26 cellular contexts compared by ENCODE assay signal in the genomic region with DNA sequence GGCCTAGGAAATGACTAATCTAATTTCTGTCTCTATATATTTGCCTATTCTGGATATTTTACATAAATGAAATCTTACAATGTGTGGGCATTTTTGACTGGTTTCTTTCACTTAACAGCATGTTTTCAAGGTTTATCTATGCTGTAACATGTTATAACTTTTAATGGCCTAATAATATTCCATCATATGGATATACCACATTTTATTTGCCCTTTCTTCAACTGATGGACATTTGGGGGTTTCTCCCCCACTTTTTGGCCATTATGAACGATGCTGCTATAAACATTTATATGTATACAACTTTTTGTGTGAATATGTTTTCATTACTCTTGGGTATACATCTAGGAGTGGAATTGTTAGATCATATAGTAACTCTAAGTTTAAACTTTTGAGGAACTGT.
"Had no signal": no experiment of that assay in that cellular context is flagged by ENCODE, and none has a peak within 500 bp of the region (broad histone marks: within the 10 kb centered on the region; RNA-seq: fewer than 3 reads in every experiment).

No MANE protein-coding gene starts in this region.

- H3K4me1 ChIP-seq: testis, thyroid gland, tibial artery, tibial nerve, transverse colon, upper lobe of left lung, upper lobe of right lung, uterus, vagina had no signal

- H3K9me3 ChIP-seq: suprapubic skin, testis, thoracic aorta, thyroid gland, transverse colon, upper lobe of right lung, uterus, vagina had no signal

- DNase-seq: stimulated activated CD4-positive, alpha-beta T cell treated with anti-CD3 and anti-CD28 coated beads, Interleukin-2, amount 100 ng/mL, for 48 hours; stimulated activated CD4-positive, alpha-beta T cell treated with anti-CD3 and anti-CD28 coated beads, Interleukin-4, amount 100 ng/mL, for 1 hour; stimulated activated CD4-positive, alpha-beta T cell treated with anti-CD3 and anti-CD28 coated beads, Interleukin-4, amount 100 ng/mL, for 24 hours; stimulated activated CD4-positive, alpha-beta T cell treated with anti-CD3 and anti-CD28 coated beads, Interleukin-4, amount 100 ng/mL, for 4 hours; stimulated activated CD8-positive, alpha-beta memory T cell treated with anti-CD3 and anti-CD28 coated beads, Interleukin-4, amount 100 ng/mL, for 48 hours; stimulated activated naive B cell treated with anti-CD40 and anti-IgM and Interleukin-4, amounts not matched to agents 10 μg/mL and 1 μg/mL and 100 μg/mL, for 72 hours; stimulated activated naive CD4-positive, alpha-beta T cell; stimulated activated naive CD4-positive, alpha-beta T cell treated with Interleukin-2 at 50 U/mL for 16 hours; stimulated activated naive CD8-positive, alpha-beta T cell treated with anti-CD3 and anti-CD28 coated beads, Interleukin-15, amount 100 ng/mL, for 72 hours; stimulated activated naive CD8-positive, alpha-beta T cell treated with anti-CD3 and anti-CD28 coated beads, Interleukin-15, Interleukin-2, amounts not matched to agents 100 U/mL and 50 U/mL, for 24 hours; stomach; substantia nigra; testis; thyroid gland; tibial artery; transverse colon; trophoblast cell; upper lobe of left lung; upper lobe of right lung; uterus had no signal

- H3K4me3 ChIP-seq: stomach, suprapubic skin, testis, thoracic aorta, thyroid gland, tibial artery, tibial nerve, transverse colon, upper lobe of left lung, upper lobe of right lung, uterus, vagina had no signal

- H3K27ac ChIP-seq: stomach, suprapubic skin, testis, thoracic aorta, thyroid gland, tibial artery, tibial nerve, transverse colon, upper lobe of left lung, upper lobe of right lung, uterus, vagina had no signal

- H3K36me3 ChIP-seq: stomach, suprapubic skin, thoracic aorta, thyroid gland, transverse colon, upper lobe of left lung, upper lobe of right lung, uterus, vagina had no signal

- H3K27me3 ChIP-seq: stomach, suprapubic skin, testis, thyroid gland, tibial artery, tibial nerve, transverse colon, upper lobe of left lung, upper lobe of right lung, uterus, vagina had no signal

- ATAC-seq: stimulated activated effector memory CD8-positive, alpha-beta T cell treated with anti-CD3 and anti-CD28 coated beads, Interleukin-12 subunit alpha, Interleukin-12 subunit beta, amount 100 ng/mL, for 72 hours; stimulated activated memory B cell treated with anti-CD40 and anti-IgM and Interleukin-4, amounts not matched to agents 10 μg/mL and 1 μg/mL and 100 μg/mL, for 72 hours; stimulated activated naive B cell treated with anti-CD40 and anti-IgM and Interleukin-4, amounts not matched to agents 10 μg/mL and 1 μg/mL and 100 μg/mL, for 72 hours; stimulated activated naive CD8-positive, alpha-beta T cell treated with anti-CD3 and anti-CD28 coated beads, Interleukin-15, amount 100 ng/mL, for 72 hours; stimulated activated naive CD8-positive, alpha-beta T cell treated with anti-CD3 and anti-CD28 coated beads, Interleukin-15, Interleukin-2, amounts not matched to agents 100 U/mL and 50 U/mL, for 24 hours; upper lobe of right lung had no signal
